Comparison of ENCODE assay signal across 25 cellular contexts in genomic region chr4:92231511-92231910, GRCh38.
"Had no signal": no experiment of that assay in that cellular context is flagged by ENCODE, and none has a peak within 500 bp of the region (broad histone marks: within the 10 kb centered on the region; RNA-seq: fewer than 3 reads in every experiment).

No MANE protein-coding gene starts in this region.

- H3K27ac ChIP-seq: colonic mucosa, dorsolateral prefrontal cortex, esophagus squamous epithelium, heart left ventricle, neutrophil, ovary, prostate gland, right atrium auricular region, tibial artery, WERI-Rb-1 had no signal

- H3K9me3 Mint-ChIP-seq: activated naive CD4-positive, alpha-beta T cell treated with anti-CD3 and anti-CD28 coated beads, Interleukin-2, amount 50 U/mL, for 24 hours; stimulated activated naive CD8-positive, alpha-beta T cell treated with anti-CD3 and anti-CD28 coated beads, Interleukin-15, amount 100 ng/mL, for 72 hours had no signal

- H3K4me3 ChIP-seq: colonic mucosa, dorsolateral prefrontal cortex, esophagus squamous epithelium, heart left ventricle, ovary, prostate gland, right atrium auricular region, tibial artery had no signal

- H3K4me1 Mint-ChIP-seq: activated naive CD4-positive, alpha-beta T cell treated with anti-CD3 and anti-CD28 coated beads, Interleukin-2, amount 50 U/mL, for 24 hours; stimulated activated effector memory CD8-positive, alpha-beta T cell treated with anti-CD3 and anti-CD28 coated beads, Interleukin-12 subunit alpha, Interleukin-12 subunit beta, amount 100 ng/mL, for 72 hours; stimulated activated naive CD8-positive, alpha-beta T cell treated with anti-CD3 and anti-CD28 coated beads, Interleukin-15, amount 100 ng/mL, for 72 hours had no signal

- H3K27ac Mint-ChIP-seq: activated CD8-positive, alpha-beta T cell treated with anti-CD3 and anti-CD28 coated beads, Interleukin-2, amount 10 ng/mL, durations not matched to agents 7 days and 5 days; activated naive CD4-positive, alpha-beta T cell treated with anti-CD3 and anti-CD28 coated beads, Interleukin-2, amount 50 U/mL, for 24 hours; effector memory CD8-positive, alpha-beta T cell; natural killer cell treated with Interleukin-12 subunit alpha and Interleukin-12 subunit beta and Interleukin-15 and Interleukin-18, amount 100 ng/mL, for 72 hours; stimulated activated effector memory CD8-positive, alpha-beta T cell treated with anti-CD3 and anti-CD28 coated beads, Interleukin-12 subunit alpha, Interleukin-12 subunit beta, amount 100 ng/mL, for 72 hours; stimulated activated naive CD8-positive, alpha-beta T cell treated with anti-CD3 and anti-CD28 coated beads, Interleukin-15, amount 100 ng/mL, for 72 hours had no signal

- H3K4me1 ChIP-seq: colonic mucosa, esophagus squamous epithelium, heart left ventricle, prostate gland, right atrium auricular region, tibial artery had no signal

- H3K27me3 Mint-ChIP-seq: activated naive CD4-positive, alpha-beta T cell treated with anti-CD3 and anti-CD28 coated beads, Interleukin-2, amount 50 U/mL, for 24 hours; effector memory CD8-positive, alpha-beta T cell; natural killer cell treated with Interleukin-12 subunit alpha and Interleukin-12 subunit beta and Interleukin-15 and Interleukin-18, amount 100 ng/mL, for 72 hours; stimulated activated naive CD8-positive, alpha-beta T cell treated with anti-CD3 and anti-CD28 coated beads, Interleukin-15, amount 100 ng/mL, for 72 hours had no signal

- H3K36me3 Mint-ChIP-seq: activated naive CD4-positive, alpha-beta T cell treated with anti-CD3 and anti-CD28 coated beads, Interleukin-2, amount 50 U/mL, for 24 hours; natural killer cell treated with Interleukin-12 subunit alpha and Interleukin-12 subunit beta and Interleukin-15 and Interleukin-18, amount 100 ng/mL, for 72 hours; stimulated activated effector memory CD8-positive, alpha-beta T cell treated with anti-CD3 and anti-CD28 coated beads, Interleukin-12 subunit alpha, Interleukin-12 subunit beta, amount 100 ng/mL, for 72 hours had no signal

- H3K4me3 Mint-ChIP-seq: activated CD8-positive, alpha-beta T cell treated with anti-CD3 and anti-CD28 coated beads, Interleukin-2, amount 10 ng/mL, durations not matched to agents 7 days and 5 days; activated naive CD4-positive, alpha-beta T cell treated with anti-CD3 and anti-CD28 coated beads, Interleukin-2, amount 50 U/mL, for 24 hours; effector memory CD8-positive, alpha-beta T cell; natural killer cell treated with Interleukin-12 subunit alpha and Interleukin-12 subunit beta and Interleukin-15 and Interleukin-18, amount 100 ng/mL, for 72 hours; stimulated activated effector memory CD8-positive, alpha-beta T cell treated with anti-CD3 and anti-CD28 coated beads, Interleukin-12 subunit alpha, Interleukin-12 subunit beta, amount 100 ng/mL, for 72 hours; stimulated activated naive CD8-positive, alpha-beta T cell treated with anti-CD3 and anti-CD28 coated beads, Interleukin-15, amount 100 ng/mL, for 72 hours had no signal

- H3K27me3 ChIP-seq: colonic mucosa, dorsolateral prefrontal cortex, esophagus squamous epithelium, heart left ventricle, neutrophil, ovary, right atrium auricular region, tibial artery had no signal

- H3K9me3 ChIP-seq: colonic mucosa, esophagus squamous epithelium, heart left ventricle, neutrophil, ovary, prostate gland, right atrium auricular region, tibial artery had no signal

- DNase-seq: activated CD4-positive, alpha-beta T cell treated with anti-CD3 and anti-CD28 coated beads, Interleukin-2, amount 50 U/mL, for 1 hour; activated CD4-positive, CD25-positive, alpha-beta regulatory T cell treated with anti-CD3 and anti-CD28 coated beads, Interleukin-2, amount 50 U/mL, for 72 hours; activated CD8-positive, alpha-beta T cell treated with anti-CD3 and anti-CD28 coated beads, Interleukin-2, amount 10 ng/mL, durations not matched to agents 7 days and 5 days; activated gamma-delta T cell treated with Interleukin-2 at 50 U/mL for 16 hours; activated T-cell treated with anti-CD3 and anti-CD28 coated beads, Interleukin-2, amount 50 U/mL, for 1 hour; aorta; central memory CD4-positive, alpha-beta T cell; colonic mucosa; dorsolateral prefrontal cortex; effector memory CD8-positive, alpha-beta T cell; esophagus squamous epithelium; heart left ventricle; islet precursor cell; left cardiac atrium; ovary; stimulated activated CD4-positive, alpha-beta T cell treated with anti-CD3 and anti-CD28 coated beads, Interleukin-1b, Interleukin-23, amount 100 ng/mL, for 48 hours; stimulated activated naive CD8-positive, alpha-beta T cell treated with anti-CD3 and anti-CD28 coated beads, Interleukin-15, amount 100 ng/mL, for 72 hours; tibial artery; WERI-Rb-1 had no signal

- ATAC-seq: activated CD8-positive, alpha-beta T cell treated with anti-CD3 and anti-CD28 coated beads, Interleukin-2, amount 10 ng/mL, durations not matched to agents 7 days and 5 days; effector memory CD8-positive, alpha-beta T cell; heart left ventricle; left cardiac atrium; natural killer cell treated with Interleukin-12 subunit alpha and Interleukin-12 subunit beta and Interleukin-15 and Interleukin-18, amount 100 ng/mL, for 72 hours; stimulated activated effector memory CD8-positive, alpha-beta T cell treated with anti-CD3 and anti-CD28 coated beads, Interleukin-12 subunit alpha, Interleukin-12 subunit beta, amount 100 ng/mL, for 72 hours; stimulated activated naive CD8-positive, alpha-beta T cell treated with anti-CD3 and anti-CD28 coated beads, Interleukin-15, amount 100 ng/mL, for 72 hours had no signal

- H3K36me3 ChIP-seq: colonic mucosa, esophagus squamous epithelium, heart left ventricle, neutrophil, ovary, prostate gland, right atrium auricular region, tibial artery, WERI-Rb-1 had no signal
